Comparison of ENCODE assay signal across 18 cellular contexts in the genomic region with DNA sequence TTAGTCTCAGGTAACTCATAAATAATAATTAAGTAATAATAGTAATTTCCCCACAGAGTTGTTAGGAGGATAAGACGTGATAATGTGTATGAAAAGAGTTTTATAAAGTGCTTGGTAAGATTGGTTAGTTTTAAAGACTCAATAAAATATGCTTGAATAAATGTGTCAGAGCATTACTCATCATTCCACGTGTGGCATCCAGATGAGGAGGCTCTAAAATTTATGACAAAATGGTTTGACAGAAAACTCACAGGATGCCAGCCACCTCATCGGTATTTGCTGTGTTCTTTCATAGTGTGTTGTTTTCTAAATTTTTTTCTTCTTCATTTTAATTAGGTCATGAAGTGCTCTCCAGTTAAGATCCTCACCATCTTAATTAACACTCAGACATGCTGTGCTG. TPM values are rescaled to one million over a fixed set of nuclear protein-coding genes. Genes with fewer than 3 reads are reported as not detected.
"Had no signal": no experiment of that assay in that cellular context is flagged by ENCODE, and none has a peak within 500 bp of the region (broad histone marks: within the 10 kb centered on the region; RNA-seq: fewer than 3 reads in every experiment).

No MANE protein-coding gene starts in this region.

- H3K4me3 ChIP-seq: adrenal gland, dorsolateral prefrontal cortex, thyroid gland had no signal

- H3K36me3 Mint-ChIP-seq: activated naive CD4-positive, alpha-beta T cell treated with anti-CD3 and anti-CD28 coated beads, Interleukin-2, amount 50 U/mL, for 24 hours; natural killer cell treated with Interleukin-12 subunit alpha and Interleukin-12 subunit beta and Interleukin-15 and Interleukin-18, amount 100 ng/mL, for 72 hours; stimulated activated memory B cell treated with anti-CD40 and anti-IgM and Interleukin-4, amounts not matched to agents 10 μg/mL and 1 μg/mL and 100 μg/mL, for 72 hours had no signal

- H3K9me3 Mint-ChIP-seq: activated CD4-positive, alpha-beta memory T cell treated with anti-CD3 and anti-CD28 coated beads, Interleukin-2, amount 10 ng/mL, durations not matched to agents 7 days and 5 days; activated T-cell treated with anti-CD3 and anti-CD28 coated beads, Interleukin-2, amount 50 U/mL, for 24 hours; endodermal cell had no signal

- H3K27me3 Mint-ChIP-seq: activated CD4-positive, alpha-beta memory T cell treated with anti-CD3 and anti-CD28 coated beads, Interleukin-2, amount 10 ng/mL, durations not matched to agents 7 days and 5 days; activated naive CD4-positive, alpha-beta T cell treated with anti-CD3 and anti-CD28 coated beads, Interleukin-2, amount 50 U/mL, for 24 hours; activated T-cell treated with anti-CD3 and anti-CD28 coated beads, Interleukin-2, amount 50 U/mL, for 24 hours; natural killer cell treated with Interleukin-12 subunit alpha and Interleukin-12 subunit beta and Interleukin-15 and Interleukin-18, amount 100 ng/mL, for 72 hours; stimulated activated memory B cell treated with anti-CD40 and anti-IgM and Interleukin-4, amounts not matched to agents 10 μg/mL and 1 μg/mL and 100 μg/mL, for 72 hours had no signal

- ATAC-seq: left ventricle myocardium superior; natural killer cell treated with Interleukin-12 subunit alpha and Interleukin-12 subunit beta and Interleukin-15 and Interleukin-18, amount 100 ng/mL, for 72 hours; stimulated activated memory B cell treated with anti-CD40 and anti-IgM and Interleukin-4, amounts not matched to agents 10 μg/mL and 1 μg/mL and 100 μg/mL, for 72 hours had no signal

- H3K36me3 ChIP-seq: adrenal gland, thyroid gland, WERI-Rb-1 had no signal

- H3K9me3 ChIP-seq: adrenal gland, thyroid gland had no signal

- H3K4me3 Mint-ChIP-seq: activated CD4-positive, alpha-beta memory T cell treated with anti-CD3 and anti-CD28 coated beads, Interleukin-2, amount 10 ng/mL, durations not matched to agents 7 days and 5 days; activated naive CD4-positive, alpha-beta T cell treated with anti-CD3 and anti-CD28 coated beads, Interleukin-2, amount 50 U/mL, for 24 hours; activated T-cell treated with anti-CD3 and anti-CD28 coated beads, Interleukin-2, amount 50 U/mL, for 24 hours; endodermal cell; natural killer cell treated with Interleukin-12 subunit alpha and Interleukin-12 subunit beta and Interleukin-15 and Interleukin-18, amount 100 ng/mL, for 72 hours; stimulated activated memory B cell treated with anti-CD40 and anti-IgM and Interleukin-4, amounts not matched to agents 10 μg/mL and 1 μg/mL and 100 μg/mL, for 72 hours had no signal

- H3K4me1 ChIP-seq: adrenal gland, thyroid gland had no signal

- H3K27ac ChIP-seq: adrenal gland, dorsolateral prefrontal cortex, thyroid gland, WERI-Rb-1 had no signal

- H3K4me1 Mint-ChIP-seq: activated CD4-positive, alpha-beta memory T cell treated with anti-CD3 and anti-CD28 coated beads, Interleukin-2, amount 10 ng/mL, durations not matched to agents 7 days and 5 days; activated naive CD4-positive, alpha-beta T cell treated with anti-CD3 and anti-CD28 coated beads, Interleukin-2, amount 50 U/mL, for 24 hours; endodermal cell; stimulated activated memory B cell treated with anti-CD40 and anti-IgM and Interleukin-4, amounts not matched to agents 10 μg/mL and 1 μg/mL and 100 μg/mL, for 72 hours had no signal

- H3K27ac Mint-ChIP-seq: activated CD4-positive, alpha-beta memory T cell treated with anti-CD3 and anti-CD28 coated beads, Interleukin-2, amount 10 ng/mL, durations not matched to agents 7 days and 5 days; activated naive CD4-positive, alpha-beta T cell treated with anti-CD3 and anti-CD28 coated beads, Interleukin-2, amount 50 U/mL, for 24 hours; activated T-cell treated with anti-CD3 and anti-CD28 coated beads, Interleukin-2, amount 50 U/mL, for 24 hours; endodermal cell; natural killer cell treated with Interleukin-12 subunit alpha and Interleukin-12 subunit beta and Interleukin-15 and Interleukin-18, amount 100 ng/mL, for 72 hours; stimulated activated memory B cell treated with anti-CD40 and anti-IgM and Interleukin-4, amounts not matched to agents 10 μg/mL and 1 μg/mL and 100 μg/mL, for 72 hours had no signal

- H3K27me3 ChIP-seq: adrenal gland, thyroid gland had no signal

- DNase-seq: activated CD4-positive, alpha-beta memory T cell treated with anti-CD3 and anti-CD28 coated beads, Interleukin-2, amount 10 ng/mL, durations not matched to agents 7 days and 5 days; activated CD4-positive, alpha-beta T cell treated with anti-CD3 and anti-CD28 coated beads for 4 hours; activated effector memory CD4-positive, alpha-beta T cell treated with Interleukin-2 at 50 U/mL for 16 hours; activated T-cell treated with anti-CD3 and anti-CD28 coated beads, Interleukin-2, amount 50 U/mL, for 24 hours; adrenal gland; dorsolateral prefrontal cortex; endodermal cell; left ventricle myocardium superior; mesendoderm; retina; thyroid gland; WERI-Rb-1 had no signal

RNA-seq across cellular contexts. Expression of a gene that starts 19.1 kb away (rescaled TPM):
- total RNA-seq: activated CD4-positive, alpha-beta memory T cell treated with anti-CD3 and anti-CD28 coated beads, Interleukin-2, amount 10 ng/mL, durations not matched to agents 7 days and 5 days; cardiac septum; fibroblast of villous mesenchyme; left ventricle myocardium superior; T-helper 1 cell treated with Interleukin-12 subunit alpha and Interleukin-12 subunit beta and Interleukin-4 antibody, amounts not matched to agents 30 ng/mL and 1 ng/mL, for 36 hours had no signal
